11 cellular contexts compared by ENCODE assay signal in the genomic region with DNA sequence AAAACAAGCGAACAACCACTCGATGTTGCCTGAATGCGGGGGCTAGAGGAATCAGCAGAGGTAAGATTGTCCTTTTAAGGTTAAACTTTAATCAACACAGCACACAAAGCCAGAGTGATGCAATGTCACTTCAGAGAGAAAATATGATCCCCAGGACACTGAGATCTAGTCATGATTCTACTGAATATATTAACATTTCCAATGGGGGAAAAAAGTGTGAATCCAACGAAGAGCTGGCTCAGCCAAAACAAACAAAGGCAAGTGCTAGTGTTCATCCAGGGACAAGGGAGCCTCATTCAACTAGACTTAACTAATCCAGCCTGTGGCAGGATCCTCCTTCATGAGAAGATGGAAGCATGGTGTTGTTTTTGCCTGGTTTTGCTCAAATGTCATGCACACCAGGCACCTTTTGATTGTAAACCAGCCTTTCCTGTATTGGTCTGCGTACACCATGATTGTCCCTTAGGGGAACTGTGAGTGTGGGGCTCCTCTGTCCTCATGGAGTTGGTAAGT. TPM values are rescaled to one million over a fixed set of nuclear protein-coding genes. Genes with fewer than 3 reads are reported as not detected.
DNase-seq lines count a peak whose midpoint lies in the region; TF ChIP-seq lines count a peak whose summit lies in the region.
"Had no signal": no experiment of that assay in that cellular context is flagged by ENCODE, and none has a peak within 500 bp of the region (broad histone marks: within the 10 kb centered on the region; RNA-seq: fewer than 3 reads in every experiment).

No MANE protein-coding gene starts in this region.

- DNase-seq in HuH-7.5 (ENCODE audit: low spot score) (peak; percentile 36), NCI-H69 (lab: John Stamatoyannopoulos, UW) (peak; percentile 88), fibroblast of gingiva (ENCODE audit: low read depth) (peak; percentile 78), smooth muscle cell (lab: John Stamatoyannopoulos, UW; ENCODE audit: unreplicated experiment) (no peak), EL (no peak), amniotic stem cell (lab: John Stamatoyannopoulos, UW) (no peak)
- DNase-seq in effector CD8-positive, alpha-beta T cell (lab: John Stamatoyannopoulos, UW): no peak
- DNase-seq: activated CD4-positive, alpha-beta T cell treated with anti-CD3 and anti-CD28 coated beads for 48 hours; activated gamma-delta T cell treated with Interleukin-2 at 50 U/mL for 16 hours; uterus had no signal

- no peaks in the 10 kb centered on the region for H3K27me3 ChIP-seq in smooth muscle cell (ENCODE audit: low read depth)
- H3K27me3 ChIP-seq: uterus had no signal

- H3K27ac ChIP-seq in smooth muscle cell (ENCODE audit: low read depth): no peak overlapping the region
- H3K27ac ChIP-seq: SK-N-MC, uterus had no signal

- H3F3A ChIP-seq in smooth muscle cell (ENCODE audit: low read depth): no peaks in the 10 kb centered on the region

- 72% methylated on average over 5 of the region's 5 CpGs for WGBS in smooth muscle cell (ENCODE audit: low lambda C conversion rate)

- H3K9ac ChIP-seq in smooth muscle cell (ENCODE audit: low read depth): no peak overlapping the region

- TF ChIP-seq CTCF in smooth muscle cell (IDR thresholded peaks at IDR 0.05; ENCODE audit: borderline replicate concordance, insufficient read depth, poor library complexity, severe bottlenecking): no peak

- H3K79me2 ChIP-seq in smooth muscle cell (ENCODE audit: low read depth): no peaks in the 10 kb centered on the region

- H3K4me3 ChIP-seq in smooth muscle cell: no peak overlapping the region
- H3K4me3 ChIP-seq: SK-N-MC, uterus had no signal

- H3K4me1 ChIP-seq in smooth muscle cell (ENCODE audit: low read depth): peaks cover 9% of the 10 kb centered on the region
- H3K4me1 ChIP-seq: uterus had no signal

- H4K20me1 ChIP-seq in smooth muscle cell (ENCODE audit: low read depth): no peaks in the 10 kb centered on the region

- no peaks in the 10 kb centered on the region for H3K9me3 ChIP-seq in smooth muscle cell (replicated peaks; ENCODE audit: low read depth)
- H3K9me3 ChIP-seq: uterus had no signal

- H3K36me3 ChIP-seq in smooth muscle cell (ENCODE audit: low read depth): no peaks in the 10 kb centered on the region
- H3K36me3 ChIP-seq: uterus had no signal

- no peak overlapping the region for H3K4me2 ChIP-seq in smooth muscle cell

- peak overlapping the region; percentile 64 for H2AFZ ChIP-seq in smooth muscle cell (ENCODE audit: low read depth)

RNA-seq across cellular contexts. Expression of a gene that starts 35.8 kb away (rescaled TPM):
- 19.5 and 37.2 TPM in 2 replicates for total RNA-seq in smooth muscle cell
- 19.4 and 34.7 TPM in 2 replicates for polyA plus RNA-seq in smooth muscle cell

RNA-seq across cellular contexts. Expression of a gene that starts 40.5 kb away (rescaled TPM):
- 80.1 and 105 TPM in 2 replicates for total RNA-seq in smooth muscle cell
- 40.6 and 57.4 TPM in 2 replicates for polyA plus RNA-seq in smooth muscle cell

Comparison
In these comparisons a context has a peak if more than half of its experiments do, and no peak if none do; other contexts are left out.
1. DNase-seq: peak in HuH-7.5 (single experiment), NCI-H69 (single experiment) and fibroblast of gingiva (single experiment); none in smooth muscle cell (single experiment), EL (single experiment), amniotic stem cell (single experiment) and effector CD8-positive, alpha-beta T cell (single experiment).